ENCODE assay signal across 10 cellular contexts in the genomic region with DNA sequence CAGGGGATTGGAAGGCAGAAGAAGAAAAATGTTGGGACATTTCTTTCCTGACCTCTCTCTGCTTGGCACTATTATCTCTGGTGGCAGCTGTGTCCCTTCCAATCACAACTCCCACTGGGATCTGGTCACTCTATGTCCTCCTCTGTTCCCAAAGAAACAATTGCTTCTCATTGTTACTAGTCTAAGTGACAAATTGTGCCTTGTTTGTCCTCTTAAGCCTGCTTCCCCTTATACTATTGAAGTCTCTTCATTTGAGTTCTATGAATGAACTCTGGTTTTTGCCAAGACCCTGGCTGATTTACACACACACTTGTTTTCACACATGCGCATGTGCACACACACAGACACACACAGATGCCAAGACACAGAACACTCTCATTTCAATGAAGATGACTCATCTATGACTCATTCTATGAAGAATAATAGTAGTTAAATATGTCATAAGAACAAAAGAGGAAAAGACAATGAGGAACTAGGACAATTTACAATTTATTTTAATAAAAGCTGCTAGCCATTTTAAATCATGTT.
DNase-seq lines count a peak whose midpoint lies in the region; ATAC-seq and TF ChIP-seq lines count a peak whose summit lies in the region.
"Had no signal": no experiment of that assay in that cellular context is flagged by ENCODE, and none has a peak within 500 bp of the region (broad histone marks: within the 10 kb centered on the region; RNA-seq: fewer than 3 reads in every experiment).

No MANE protein-coding gene starts in this region.

- intact Hi-C loops in CD8-positive, alpha-beta T cell (cut with DNase I, micrococcal nuclease): no loop called here

- no peaks in the 10 kb centered on the region for H3K27me3 ChIP-seq in CD8-positive, alpha-beta T cell (ENCODE audit: insufficient read depth, low read length)

- peak overlapping the region; percentile 39 for H3K4me3 Mint-ChIP-seq in glutamatergic neuron (ENCODE audit: unreplicated experiment)
- no peak overlapping the region for H3K4me3 Mint-ChIP-seq in CD8-positive, alpha-beta T cell
- H3K4me3 Mint-ChIP-seq: brain had no signal

- peaks cover 16% of the 10 kb centered on the region for H3K4me1 Mint-ChIP-seq in glutamatergic neuron (ENCODE audit: low read depth, unreplicated experiment)
- H3K4me1 Mint-ChIP-seq in CD8-positive, alpha-beta T cell (ENCODE audit: low read depth): no peaks in the 10 kb centered on the region

- no peaks in the 10 kb centered on the region for H3K4me1 ChIP-seq in CD8-positive, alpha-beta T cell (ENCODE audit: insufficient read depth, low read length)

- H3K27me3 Mint-ChIP-seq in glutamatergic neuron (ENCODE audit: unreplicated experiment): peaks cover 5% of the 10 kb centered on the region
- H3K27me3 Mint-ChIP-seq in CD8-positive, alpha-beta T cell (ENCODE audit: low read depth): peaks cover 15% of the 10 kb centered on the region
- H3K27me3 Mint-ChIP-seq: brain had no signal

- no peaks in the 10 kb centered on the region for H3K9me3 ChIP-seq in CD8-positive, alpha-beta T cell (ENCODE audit: low read length)

- in situ Hi-C loops in SK-MEL-5 (cut with HindIII; ENCODE audit: low pct_unique_long_range_greater_than_20kb, low sequenced_read_pairs): no loop called here

- CTCF ChIA-PET in CD8-positive, alpha-beta T cell (lab: Charles Lee): no interaction called here

- ATAC-seq in HG02623 (IDR thresholded peaks at IDR 0.05; ENCODE audit: unreplicated experiment): peak; percentile 75
- no peak for ATAC-seq in CD8-positive, alpha-beta T cell

- POLR2A ChIA-PET in CD8-positive, alpha-beta T cell (lab: Charles Lee): no interaction called here

- no peak overlapping the region for H3K4me3 ChIP-seq in CD8-positive, alpha-beta T cell (ENCODE audit: low read depth, low read length)

- DNase-seq in CD1c-positive myeloid dendritic cell (ENCODE audit: extremely low spot score): peak; percentile 76
- peak; percentile 2 for DNase-seq in SK-MEL-5 (ENCODE audit: low read depth, low spot score)
- DNase-seq in glutamatergic neuron: peak; percentile 46
- no peak for DNase-seq in DMS153 (lab: John Stamatoyannopoulos, UW)
- no peak for DNase-seq in CD8-positive, alpha-beta T cell
- no peak for DNase-seq in activated gamma-delta T cell (lab: John Stamatoyannopoulos, UW)
- no peak for DNase-seq in NCI-H146 treated with DMSO at 0.1 percent for 48 hours (lab: John Stamatoyannopoulos, UW; ENCODE audit: unreplicated experiment)

- TF ChIP-seq CTCF in glutamatergic neuron (IDR thresholded peaks at IDR 0.05; ENCODE audit: partially characterized antibody, unreplicated experiment): no peak
- TF ChIP-seq CTCF in CD8-positive, alpha-beta T cell (IDR thresholded peaks at IDR 0.05): no peak

- H3K36me3 ChIP-seq in CD8-positive, alpha-beta T cell (ENCODE audit: insufficient read depth, low read length): no peaks in the 10 kb centered on the region

- H3K27ac Mint-ChIP-seq in glutamatergic neuron (ENCODE audit: unreplicated experiment): peak overlapping the region; percentile 91
- no peak overlapping the region for H3K27ac Mint-ChIP-seq in CD8-positive, alpha-beta T cell

- H3K27ac ChIP-seq in CD8-positive, alpha-beta T cell (ENCODE audit: low read depth, low read length): no peak overlapping the region
- H3K27ac ChIP-seq: RWPE1 had no signal

- H3K36me3 Mint-ChIP-seq in glutamatergic neuron (ENCODE audit: unreplicated experiment): no peaks in the 10 kb centered on the region
- no peaks in the 10 kb centered on the region for H3K36me3 Mint-ChIP-seq in CD8-positive, alpha-beta T cell
- H3K36me3 Mint-ChIP-seq: brain had no signal

- peaks cover 9% of the 10 kb centered on the region for H3K9me3 Mint-ChIP-seq in glutamatergic neuron (ENCODE audit: unreplicated experiment)
- peaks cover 2% of the 10 kb centered on the region for H3K9me3 Mint-ChIP-seq in CD8-positive, alpha-beta T cell

Comparison
In these comparisons a context has a peak if more than half of its experiments do, and no peak if none do; other contexts are left out.
1. DNase-seq: peak in CD1c-positive myeloid dendritic cell (single experiment), SK-MEL-5 (single experiment) and glutamatergic neuron (single experiment); none in DMS153 (single experiment), CD8-positive, alpha-beta T cell (0 of 7), activated gamma-delta T cell (single experiment) and NCI-H146 treated with DMSO at 0.1 percent for 48 hours (single experiment).